ENCODE assay signal across 9 cellular contexts in genomic region chr6:129774697-129775447, GRCh38.
DNase-seq lines count a peak whose midpoint lies in the region; ATAC-seq and TF ChIP-seq lines count a peak whose summit lies in the region.
"Had no signal": no experiment of that assay in that cellular context is flagged by ENCODE, and none has a peak within 500 bp of the region (broad histone marks: within the 10 kb centered on the region; RNA-seq: fewer than 3 reads in every experiment).

No MANE protein-coding gene starts in this region.

- peaks cover 4% of the 10 kb centered on the region; the same call in 1 of the 2 replicates for H3K9me3 ChIP-seq in HUES6 (ENCODE audit: control insufficient read depth, insufficient read depth, low read depth, low read length)
- 0 out of 2 replicates have a peak, but pooled peaks cover 4% of the 10 kb centered on the region for H3K9me3 ChIP-seq in OCI-LY7 (ENCODE audit: low read length)
- no peaks in the 10 kb centered on the region for H3K9me3 ChIP-seq in ovary

- H3K27ac ChIP-seq in HUES6 (ENCODE audit: low read depth, low read length) (no peak overlapping the region), OCI-LY7 (ENCODE audit: low read depth, low read length, poor library complexity, severe bottlenecking) (no peak overlapping the region), ovary (no peak overlapping the region)

- H3K36me3 ChIP-seq in HUES6 (ENCODE audit: control insufficient read depth, insufficient read depth, low read length) (no peaks in the 10 kb centered on the region), OCI-LY7 (ENCODE audit: insufficient read depth, low read length) (no peaks in the 10 kb centered on the region), ovary (no peaks in the 10 kb centered on the region)

- H3K4me1 ChIP-seq in HUES6 (ENCODE audit: control insufficient read depth, insufficient read depth, low read length) = peaks cover 3% of the 10 kb centered on the region; the same call in 1 of the 2 replicates
- H3K4me1 ChIP-seq in OCI-LY7 (ENCODE audit: insufficient read depth, low read length, poor library complexity, severe bottlenecking) = no peaks in the 10 kb centered on the region
- H3K4me1 ChIP-seq in ovary (ENCODE audit: insufficient read depth) = no peaks in the 10 kb centered on the region

- peak overlapping the region; percentile 49 for H3K4me3 ChIP-seq in HUES6 (ENCODE audit: low read depth, low read length)
- no peak overlapping the region for H3K4me3 ChIP-seq in OCI-LY7 (ENCODE audit: low read depth, low read length, poor library complexity, severe bottlenecking)
- no peak overlapping the region for H3K4me3 ChIP-seq in ovary

- WGBS in ovary, 3 donors = 16 to 21% (median 20%) methylated on average over 8 of the region's 8 CpGs

- ATAC-seq in GM19452 (IDR thresholded peaks at IDR 0.05; ENCODE audit: unreplicated experiment) = no peak

- H3K27me3 ChIP-seq in HUES6 (ENCODE audit: control insufficient read depth, insufficient read depth, low read length) = no peaks in the 10 kb centered on the region
- no peaks in the 10 kb centered on the region for H3K27me3 ChIP-seq in ovary

- H4K20me1 ChIP-seq in OCI-LY7 (ENCODE audit: insufficient read depth, low read length) = no peaks in the 10 kb centered on the region

- CTCF ChIA-PET in OCI-LY7 (lab: Charles Lee; ENCODE audit: unreplicated experiment) = interaction anchor here (0.7 to 1.1 kb wide), 3 partner anchors 9 to 11 kb away, joined by 3 to 5 read pairs (median 3); no protein-coding TSS in a partner anchor

- TF ChIP-seq POLR2A in ovary (IDR thresholded peaks at IDR 0.05) = no peak

- no peak for TF ChIP-seq EP300 in ovary (IDR thresholded peaks at IDR 0.05)

- BruUV-seq in OCI-LY7 (replicated peaks; lab: Mats Ljungman, UMichigan) = no TSS peak

- peak overlapping the region; percentile 81 for H2AFZ ChIP-seq in OCI-LY7 (ENCODE audit: low read length)

- peak; percentile 53 for DNase-seq in SIG-M5 treated with dmso at 0.1 percent for 504 hours (lab: John Stamatoyannopoulos, UW; ENCODE audit: unreplicated experiment)
- DNase-seq in SIG-M5 (lab: John Stamatoyannopoulos, UW) = no peak
- peak; percentile 57 for DNase-seq in OCI-LY7 (ENCODE audit: low spot score)
- DNase-seq in activated naive CD4-positive, alpha-beta T cell treated with anti-CD3 and anti-CD28 coated beads, Interleukin-2, amount 50 U/mL, for 16 hours = peak; percentile 39
- peak; percentile 74 for DNase-seq in glomerular visceral epithelial cell (ENCODE audit: extremely low spot score)
- DNase-seq in ovary = peak; percentile 35 to 68 (median 53)
- DNase-seq: naive B cell had no signal

- intact Hi-C loops in OCI-LY7 (cut with micrococcal nuclease; ENCODE audit: unreplicated experiment) (loop anchor here (10.0 kb wide), 1 partner anchor 160 kb away; no protein-coding TSS in a partner anchor), ovary (cut with DNase I) (no loop called here)

- POLR2A ChIA-PET in OCI-LY7 (lab: Charles Lee) = interaction anchor here (0.6 kb wide), 1 partner anchor 27 kb away, joined by 4 read pairs; no protein-coding TSS in a partner anchor

- no peaks in the 10 kb centered on the region for H3K9me2 ChIP-seq in OCI-LY7 (ENCODE audit: insufficient read depth, low read length)

- TF ChIP-seq CTCF in OCI-LY7 (conservative IDR thresholded peaks at IDR 0.05; ENCODE audit: low read length) (peak; percentile 93), ovary (IDR thresholded peaks at IDR 0.05) (peak; percentile 27 to 81 (median 56))

- H3K79me2 ChIP-seq in OCI-LY7 (ENCODE audit: insufficient read depth, low read depth, low read length) = no peaks in the 10 kb centered on the region

- H3K4me2 ChIP-seq in OCI-LY7 (ENCODE audit: low read length) = no peak overlapping the region

- H3K9ac ChIP-seq in HUES6 (ENCODE audit: low read length) = no peak overlapping the region
